ENCODE assay signal across 7 cellular contexts in the genomic region with DNA sequence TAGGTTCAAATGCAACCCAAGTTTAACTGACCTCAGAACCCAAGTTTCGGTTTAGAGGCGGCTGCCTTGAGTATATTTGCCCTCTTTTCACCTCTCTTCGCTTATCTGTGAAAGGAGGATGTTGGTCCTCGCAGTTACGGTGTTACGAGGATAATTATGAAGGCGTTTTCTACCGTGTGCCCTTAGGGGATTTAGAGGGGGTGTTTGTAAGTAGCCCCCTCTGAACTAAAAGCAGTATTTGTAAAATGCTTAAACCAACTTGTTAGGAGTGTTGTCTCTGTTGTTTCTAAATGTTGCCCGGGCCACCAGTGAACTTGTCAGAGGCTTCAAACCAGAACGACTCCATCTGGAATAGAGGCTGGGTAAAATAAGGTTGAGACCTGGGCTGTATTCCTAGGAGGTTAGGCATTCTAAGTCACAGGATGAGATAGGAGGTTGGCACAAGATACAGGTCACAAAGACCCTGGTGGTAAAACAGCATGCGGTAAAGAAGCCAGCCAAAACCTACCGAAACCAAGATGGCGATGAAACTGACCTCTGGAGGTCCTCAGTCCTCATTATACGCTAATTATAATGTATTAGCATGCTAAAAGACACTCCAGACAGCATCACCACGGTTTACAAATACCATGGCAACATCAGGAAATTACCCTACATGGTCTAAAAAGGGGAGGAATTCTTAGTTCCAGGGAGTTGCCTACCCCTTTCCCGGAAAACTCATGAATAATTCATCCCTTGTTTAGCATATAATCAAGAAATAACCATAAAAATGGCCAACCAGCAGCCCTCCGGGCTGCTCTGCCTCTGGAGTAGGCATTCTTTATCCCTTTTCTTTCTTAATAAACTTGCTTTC. TPM values are rescaled to one million over a fixed set of nuclear protein-coding genes. Genes with fewer than 3 reads are reported as not detected.
DNase-seq lines count a peak whose midpoint lies in the region; ATAC-seq and TF ChIP-seq lines count a peak whose summit lies in the region.

No MANE protein-coding gene starts in this region.

- H3K9me3 ChIP-seq in MG63 (no peaks in the 10 kb centered on the region), endodermal cell (ENCODE audit: control insufficient read depth, low read length) (no peaks in the 10 kb centered on the region), neural progenitor cell (ENCODE audit: low read depth) (no peaks in the 10 kb centered on the region)

- DNase-seq in MG63, result no peak
- no peak for DNase-seq in endodermal cell
- no peak for DNase-seq in neural progenitor cell (ENCODE audit: low spot score)
- no peak for DNase-seq in pons (ENCODE audit: low spot score)
- no peak for DNase-seq in NK-92 (lab: John Stamatoyannopoulos, UW; ENCODE audit: unreplicated experiment)

- peaks cover 14% of the 10 kb centered on the region for H4K20me1 ChIP-seq in neural progenitor cell (ENCODE audit: low read depth)

- H3F3A ChIP-seq in neural progenitor cell (ENCODE audit: low read depth), result peaks cover 17% of the 10 kb centered on the region

- peaks cover 27% of the 10 kb centered on the region for H3K79me2 ChIP-seq in neural progenitor cell (ENCODE audit: low read depth)

- H3K9me3 Mint-ChIP-seq in endodermal cell (peaks cover 6% of the 10 kb centered on the region), neural progenitor cell (peaks cover 2% of the 10 kb centered on the region)

- no peak for TF ChIP-seq CTCF in endodermal cell (conservative IDR thresholded peaks at IDR 0.05)
- TF ChIP-seq CTCF in neural progenitor cell (IDR thresholded peaks at IDR 0.05), result no peak

- H3K36me3 Mint-ChIP-seq in endodermal cell (ENCODE audit: low read depth) (peaks cover 21% of the 10 kb centered on the region), neural progenitor cell (peaks cover 13% of the 10 kb centered on the region)

- WGBS in endodermal cell (ENCODE audit: insufficient coverage in 1 of 2, insufficient read length in 1 of 2), 2 experiments, result 81 to 88% methylated on average over 12 to 17 of the region's 17 CpGs

- ATAC-seq in GM19455 (IDR thresholded peaks at IDR 0.05; ENCODE audit: unreplicated experiment) (peak; percentile 26), HG02840 (IDR thresholded peaks at IDR 0.05; ENCODE audit: low FRiP score, unreplicated experiment) (no peak)

- H3K27me3 Mint-ChIP-seq in endodermal cell (ENCODE audit: insufficient read depth), result no peaks in the 10 kb centered on the region
- peaks cover 2% of the 10 kb centered on the region for H3K27me3 Mint-ChIP-seq in neural progenitor cell (ENCODE audit: insufficient read depth, low read depth)

- H3K27ac Mint-ChIP-seq in endodermal cell, result peak overlapping the region; percentile 88
- peak overlapping the region; percentile 93 for H3K27ac Mint-ChIP-seq in neural progenitor cell

- peak overlapping the region; percentile 76 for H3K27ac ChIP-seq in endodermal cell (ENCODE audit: low read depth, low read length)
- no peak overlapping the region for H3K27ac ChIP-seq in neural progenitor cell

- H3K4me3 ChIP-seq in MG63 (peak overlapping the region; percentile 65), endodermal cell (ENCODE audit: low read length) (peak overlapping the region; percentile 97), neural progenitor cell (peak overlapping the region; percentile 70)

- peaks cover 26% of the 10 kb centered on the region for H3K36me3 ChIP-seq in MG63
- H3K36me3 ChIP-seq in endodermal cell (ENCODE audit: control insufficient read depth, insufficient read depth, low read length), result peaks cover 14% of the 10 kb centered on the region
- no peaks in the 10 kb centered on the region for H3K36me3 ChIP-seq in neural progenitor cell

- peaks cover 22% of the 10 kb centered on the region for H3K4me1 Mint-ChIP-seq in endodermal cell
- H3K4me1 Mint-ChIP-seq in neural progenitor cell, result peaks cover 35% of the 10 kb centered on the region

- peaks cover 4% of the 10 kb centered on the region for H3K4me1 ChIP-seq in endodermal cell (ENCODE audit: control insufficient read depth, insufficient read depth, low read length)
- peaks cover 17% of the 10 kb centered on the region for H3K4me1 ChIP-seq in neural progenitor cell

- peak overlapping the region; percentile 94 for H3K4me2 ChIP-seq in neural progenitor cell

- peak overlapping the region; percentile 86 for H3K4me3 Mint-ChIP-seq in endodermal cell
- peak overlapping the region; percentile 100 for H3K4me3 Mint-ChIP-seq in neural progenitor cell

- H3K9ac ChIP-seq in endodermal cell (ENCODE audit: extremely low read depth, low read length, poor library complexity, severe bottlenecking), result peak overlapping the region; percentile 44
- H3K9ac ChIP-seq in neural progenitor cell, result no peak overlapping the region

- H3K27me3 ChIP-seq in MG63, result no peaks in the 10 kb centered on the region
- H3K27me3 ChIP-seq in endodermal cell (ENCODE audit: control insufficient read depth, insufficient read depth, low read length, poor library complexity, severe bottlenecking), result no peaks in the 10 kb centered on the region
- H3K27me3 ChIP-seq in neural progenitor cell, result no peaks in the 10 kb centered on the region

- H2AFZ ChIP-seq in neural progenitor cell (replicated peaks), result peak overlapping the region; percentile 48

RNA-seq across cellular contexts. Expression of gene PSRC1, which starts 1.0 kb away (rescaled TPM):
- 38.5 and 67.0 TPM in 2 replicates for total RNA-seq in MG63 (2014; rRNA removed; shearing (Covaris generic); ENCODE audit: low replicate concordance)
- 10 to 100 TPM; 38.5 to 72.7 TPM for total RNA-seq in endodermal cell
- 91.5 TPM for polyA plus RNA-seq in endodermal cell (2013, experiment 1 of 2)
- polyA plus RNA-seq in endodermal cell (2013, experiment 2 of 2), result 92.2 TPM
- 78.1 and 134 TPM in 2 replicates for total RNA-seq in neural progenitor cell (ENCODE audit: low replicate concordance)

RNA-seq across cellular contexts. Expression of gene MYBPHL, which starts 22.8 kb away (rescaled TPM):
- not detected in 2 replicates for total RNA-seq in MG63 (2014; rRNA removed; shearing (Covaris generic); ENCODE audit: low replicate concordance)
- total RNA-seq in endodermal cell, result not detected
- not detected for polyA plus RNA-seq in endodermal cell (2013, experiment 1 of 2)
- polyA plus RNA-seq in endodermal cell (2013, experiment 2 of 2), result not detected
- total RNA-seq in neural progenitor cell (ENCODE audit: low replicate concordance), result not detected in 2 replicates

RNA-seq across cellular contexts. Expression of gene CELSR2, which starts 34.6 kb away (rescaled TPM):
- total RNA-seq in MG63 (2014; rRNA removed; shearing (Covaris generic); ENCODE audit: low replicate concordance), result 0.76 and 1.2 TPM in 2 replicates
- total RNA-seq in endodermal cell, result 10 to 100 TPM; 16.1 to 20.2 TPM
- polyA plus RNA-seq in endodermal cell (2013, experiment 1 of 2), result 72.5 TPM
- 63.1 TPM for polyA plus RNA-seq in endodermal cell (2013, experiment 2 of 2)
- total RNA-seq in neural progenitor cell (ENCODE audit: low replicate concordance), result 11.1 and 26.5 TPM in 2 replicates
